ENCODE assay signal across 8 cellular contexts in genomic region chr7:66505531-66506451, GRCh38.
DNase-seq lines count a peak whose midpoint lies in the region; ATAC-seq, FAIRE-seq and TF ChIP-seq lines count a peak whose summit lies in the region.

No MANE protein-coding gene starts in this region.

- H3K4me1 ChIP-seq in RWPE2 (ENCODE audit: insufficient read depth, poor library complexity, severe bottlenecking) (no peaks in the 10 kb centered on the region), pancreas (peaks cover 0 to 9% (median 8%) of the 10 kb centered on the region in 3 donors)

- no peak for FAIRE-seq in pancreas (lab: Jason Lieb, UNC)

- H3K9me3 ChIP-seq in RWPE2 (ENCODE audit: severe bottlenecking) (no peaks in the 10 kb centered on the region), pancreas (no peaks in the 10 kb centered on the region)

- intact Hi-C loops in pancreas (cut with DNase I) = no loop called here

- DNase-seq in COLO668 (lab: John Stamatoyannopoulos, UW; ENCODE audit: unreplicated experiment) = peak; percentile 68
- no peak for DNase-seq in RWPE2 (ENCODE audit: low spot score)
- no peak for DNase-seq in choroid plexus epithelial cell (ENCODE audit: low read depth)
- peak in 3 of 6 donors; percentile 17 to 69 (median 67) for DNase-seq in pancreas
- DNase-seq in T1000 (lab: John Stamatoyannopoulos, UW) = no peak

- TF ChIP-seq CTCF in RWPE2 (IDR thresholded peaks at IDR 0.05; ENCODE audit: poor library complexity, severe bottlenecking) (no peak), choroid plexus epithelial cell (conservative IDR thresholded peaks at IDR 0.05; ENCODE audit: low read depth, low read length) (no peak), pancreas (IDR thresholded peaks at IDR 0.05) (no peak)

- peak; percentile 24; the same call in 2 of the 3 replicates for ATAC-seq in RWPE2 (ENCODE audit: low read depth)
- ATAC-seq in pancreas = peak; percentile 42 to 74 (median 67)
- no peak for ATAC-seq in SK-N-SH treated with all-trans-retinoic acid at 6 μM for 48 hours
- no peak for ATAC-seq in HG02610 (IDR thresholded peaks at IDR 0.05; ENCODE audit: unreplicated experiment)
- ATAC-seq in HG03565 (IDR thresholded peaks at IDR 0.05; ENCODE audit: unreplicated experiment) = no peak

- H3K27me3 ChIP-seq in RWPE2 (ENCODE audit: insufficient read depth, poor library complexity, severe bottlenecking) = peaks cover 4% of the 10 kb centered on the region
- H3K27me3 ChIP-seq in pancreas = no peaks in the 10 kb centered on the region

- 47 to 57% methylated on average over 72 to 86 of the region's 86 CpGs for WGBS in pancreas, 2 donors

- peak overlapping the region; percentile 27 for H3K4me3 ChIP-seq in RWPE2 (ENCODE audit: severe bottlenecking)
- H3K4me3 ChIP-seq in choroid plexus epithelial cell (ENCODE audit: low read depth, low read length) = peak overlapping the region; percentile 34
- H3K4me3 ChIP-seq in pancreas = peak overlapping the region in 3 of 4 donors; percentile 3 to 43 (median 30)

- no peaks in the 10 kb centered on the region for H3K36me3 ChIP-seq in RWPE2 (ENCODE audit: low read depth)
- H3K36me3 ChIP-seq in pancreas = no peaks in the 10 kb centered on the region

- no peak overlapping the region for H3K27ac ChIP-seq in RWPE2 (ENCODE audit: poor library complexity, severe bottlenecking)
- no peak overlapping the region for H3K27ac ChIP-seq in pancreas

TF ChIP-seq in SK-N-SH treated with all-trans-retinoic acid at 6 μM for 48 hours, 23 proteins besides CTCF, POLR2A, EP300 and RAD21:
- TF ChIP-seq GLIS3 (CRISPR knock-in tag; IDR thresholded peaks at IDR 0.05) = no peak
- TF ChIP-seq ZNF565 (CRISPR knock-in tag; conservative IDR thresholded peaks at IDR 0.05; ENCODE audit: low read depth) = no peak
- no peak for TF ChIP-seq PATZ1 (CRISPR knock-in tag; IDR thresholded peaks at IDR 0.05; ENCODE audit: borderline replicate concordance)
- TF ChIP-seq RARB (CRISPR knock-in tag; IDR thresholded peaks at IDR 0.05) = no peak
- TF ChIP-seq SNAI2 (CRISPR knock-in tag; IDR thresholded peaks at IDR 0.05) = no peak
- TF ChIP-seq ISL1 (CRISPR knock-in tag; IDR thresholded peaks at IDR 0.05) = no peak
- no peak for TF ChIP-seq ZFP30 (CRISPR knock-in tag; IDR thresholded peaks at IDR 0.05)
- no peak for TF ChIP-seq CSDC2 (CRISPR knock-in tag; IDR thresholded peaks at IDR 0.05)
- no peak for TF ChIP-seq TSHZ2 (CRISPR knock-in tag; IDR thresholded peaks at IDR 0.05)

Comparison
In these comparisons a context has a peak if more than half of its experiments do, and no peak if none do; other contexts are left out.
1. ATAC-seq: peak in RWPE2 (single experiment) and pancreas (4 of 4); none in SK-N-SH treated with all-trans-retinoic acid at 6 μM for 48 hours (single experiment), HG02610 (single experiment) and HG03565 (single experiment).
2. Peak in every context shown above with its lines, with median percentiles within 50 percentile points of each other: H3K4me3 ChIP-seq.